In genomic region chr12:108637222-108637621, GRCh38 we compare ENCODE assay signal across 1 cellular context.
TF ChIP-seq lines count a peak whose summit lies in the region.

No MANE protein-coding gene starts in this region.

TF ChIP-seq in GM12878, 131 proteins besides CTCF, POLR2A, EP300 and RAD21 (continued from another document):
- TF ChIP-seq, protein P1, sequence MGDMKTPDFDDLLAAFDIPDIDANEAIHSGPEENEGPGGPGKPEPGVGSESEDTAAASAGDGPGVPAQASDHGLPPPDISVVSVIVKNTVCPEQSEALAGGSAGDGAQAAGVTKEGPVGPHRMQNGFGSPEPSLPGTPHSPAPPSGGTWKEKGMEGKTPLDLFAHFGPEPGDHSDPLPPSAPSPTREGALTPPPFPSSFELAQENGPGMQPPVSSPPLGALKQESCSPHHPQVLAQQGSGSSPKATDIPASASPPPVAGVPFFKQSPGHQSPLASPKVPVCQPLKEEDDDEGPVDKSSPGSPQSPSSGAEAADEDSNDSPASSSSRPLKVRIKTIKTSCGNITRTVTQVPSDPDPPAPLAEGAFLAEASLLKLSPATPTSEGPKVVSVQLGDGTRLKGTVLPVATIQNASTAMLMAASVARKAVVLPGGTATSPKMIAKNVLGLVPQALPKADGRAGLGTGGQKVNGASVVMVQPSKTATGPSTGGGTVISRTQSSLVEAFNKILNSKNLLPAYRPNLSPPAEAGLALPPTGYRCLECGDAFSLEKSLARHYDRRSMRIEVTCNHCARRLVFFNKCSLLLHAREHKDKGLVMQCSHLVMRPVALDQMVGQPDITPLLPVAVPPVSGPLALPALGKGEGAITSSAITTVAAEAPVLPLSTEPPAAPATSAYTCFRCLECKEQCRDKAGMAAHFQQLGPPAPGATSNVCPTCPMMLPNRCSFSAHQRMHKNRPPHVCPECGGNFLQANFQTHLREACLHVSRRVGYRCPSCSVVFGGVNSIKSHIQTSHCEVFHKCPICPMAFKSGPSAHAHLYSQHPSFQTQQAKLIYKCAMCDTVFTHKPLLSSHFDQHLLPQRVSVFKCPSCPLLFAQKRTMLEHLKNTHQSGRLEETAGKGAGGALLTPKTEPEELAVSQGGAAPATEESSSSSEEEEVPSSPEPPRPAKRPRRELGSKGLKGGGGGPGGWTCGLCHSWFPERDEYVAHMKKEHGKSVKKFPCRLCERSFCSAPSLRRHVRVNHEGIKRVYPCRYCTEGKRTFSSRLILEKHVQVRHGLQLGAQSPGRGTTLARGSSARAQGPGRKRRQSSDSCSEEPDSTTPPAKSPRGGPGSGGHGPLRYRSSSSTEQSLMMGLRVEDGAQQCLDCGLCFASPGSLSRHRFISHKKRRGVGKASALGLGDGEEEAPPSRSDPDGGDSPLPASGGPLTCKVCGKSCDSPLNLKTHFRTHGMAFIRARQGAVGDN (IDR thresholded peaks at IDR 0.05), result 0 out of 2 replicates have a peak, but pooled peaks have one; percentile 10
- peak; percentile 82; the same call in 1 of the 2 replicates for TF ChIP-seq POLR2AphosphoS5 (IDR thresholded peaks at IDR 0.05; ENCODE audit: low read length)
- TF ChIP-seq SRF (IDR thresholded peaks at IDR 0.05; ENCODE audit: low read depth in 2 of 2, low read length in 2 of 2), result no peak
- no peak for TF ChIP-seq E2F4 (IDR thresholded peaks at IDR 0.05; ENCODE audit: low read depth, low read length)
TF ChIP-seq in GM12878: peak in this region for 2.
